Comparison of ENCODE assay signal across 20 cellular contexts in the genomic region with DNA sequence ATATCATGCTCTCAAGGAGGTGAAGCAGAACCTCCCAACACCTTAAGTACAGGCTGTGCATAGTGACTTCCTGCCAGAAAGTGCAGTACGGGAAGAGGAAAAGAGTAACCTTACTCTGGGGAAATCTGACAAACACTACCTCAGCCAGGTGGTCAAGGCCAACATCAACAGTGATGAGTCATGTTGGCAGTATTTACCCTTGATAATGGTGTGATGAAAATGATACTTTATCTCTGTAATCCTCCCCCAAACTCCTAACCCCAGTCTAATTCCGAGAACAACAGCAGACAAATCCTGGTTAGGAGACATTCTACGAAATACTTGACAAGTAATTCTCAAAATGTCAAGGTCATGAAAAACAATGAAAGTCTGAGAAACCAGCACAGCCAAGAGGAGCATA. TPM values are rescaled to one million over a fixed set of nuclear protein-coding genes. Genes with fewer than 3 reads are reported as not detected.
DNase-seq lines count a peak whose midpoint lies in the region; ATAC-seq, FAIRE-seq and TF ChIP-seq lines count a peak whose summit lies in the region.
"Had no signal": no experiment of that assay in that cellular context is flagged by ENCODE, and none has a peak within 500 bp of the region (broad histone marks: within the 10 kb centered on the region; RNA-seq: fewer than 3 reads in every experiment).

No MANE protein-coding gene starts in this region.

- H3K36me3 Mint-ChIP-seq in astrocyte (ENCODE audit: low read depth, unreplicated experiment): no peaks in the 10 kb centered on the region
- H3K36me3 Mint-ChIP-seq in activated CD4-positive, alpha-beta memory T cell treated with anti-CD3 and anti-CD28 coated beads for 36 hours: no peaks in the 10 kb centered on the region
- H3K36me3 Mint-ChIP-seq in CD14-positive monocyte: no peaks in the 10 kb centered on the region
- H3K36me3 Mint-ChIP-seq: activated naive CD4-positive, alpha-beta T cell treated with anti-CD3 and anti-CD28 coated beads, Interleukin-2, amount 50 U/mL, for 72 hours had no signal

- H2AFZ ChIP-seq in astrocyte (ENCODE audit: low read depth, low read length): no peak overlapping the region

- intact Hi-C loops in activated CD4-positive, alpha-beta memory T cell treated with anti-CD3 and anti-CD28 coated beads for 36 hours (cut with micrococcal nuclease): no loop called here
- intact Hi-C loops in CD14-positive monocyte (cut with micrococcal nuclease): no loop called here

- TF ChIP-seq RAD21 in A549 (conservative IDR thresholded peaks at IDR 0.05 in 1 of 2, IDR thresholded peaks at IDR 0.05 in 1 of 2): no peak

- POLR2A ChIA-PET in A549 (lab: Yijun Ruan, JAX): no interaction called here
- POLR2A ChIA-PET in activated CD4-positive, alpha-beta memory T cell treated with anti-CD3 and anti-CD28 coated beads for 36 hours (lab: Charles Lee): no interaction called here

- H3K27ac ChIP-seq in A549: no peak overlapping the region
- H3K27ac ChIP-seq in astrocyte (ENCODE audit: low read depth, low read length): no peak overlapping the region
- H3K27ac ChIP-seq: coronary artery, HL-60, prostate gland, uterus, VCaP had no signal

- H3K4me3 ChIP-seq in A549: no peak overlapping the region
- no peak overlapping the region for H3K4me3 ChIP-seq in astrocyte (ENCODE audit: insufficient read depth, low read depth, low read length)
- H3K4me3 ChIP-seq: coronary artery, prostate gland, uterus had no signal

- FAIRE-seq in A549 (lab: Jason Lieb, UNC) (peak; percentile 18), astrocyte (lab: Jason Lieb, UNC) (no peak)

- peak in 1 of 2 experiments; percentile 31 for DNase-seq in A549 (ENCODE audit: low read depth in 1 of 2, low spot score in 1 of 2)
- DNase-seq in M059J (ENCODE audit: low read depth): peak; percentile 14
- DNase-seq in astrocyte (ENCODE audit: low read depth): peak; percentile 68
- DNase-seq in islet precursor cell: peak; percentile 23
- DNase-seq in activated CD8-positive, alpha-beta memory T cell treated with anti-CD3 and anti-CD28 coated beads for 24 hours: no peak
- DNase-seq in activated CD4-positive, alpha-beta memory T cell treated with anti-CD3 and anti-CD28 coated beads for 36 hours: no peak
- no peak for DNase-seq in CD14-positive monocyte (ENCODE audit: low spot score)
- DNase-seq in UCSD-AML1 (lab: John Stamatoyannopoulos, UW; ENCODE audit: unreplicated experiment): no peak
- DNase-seq: GOT3; midbrain; MV-4-11; NCI-H82; stimulated activated CD4-positive, alpha-beta T cell treated with anti-CD3 and anti-CD28 coated beads, Interleukin-4, amount 100 ng/mL, for 1 hour; uterus had no signal

- CTCF ChIA-PET in A549 (lab: Yijun Ruan, JAX): no interaction called here
- CTCF ChIA-PET in activated CD4-positive, alpha-beta memory T cell treated with anti-CD3 and anti-CD28 coated beads for 36 hours (lab: Charles Lee): no interaction called here

- no peak for TF ChIP-seq EP300 in A549 (IDR thresholded peaks at IDR 0.05)

- no peaks in the 10 kb centered on the region for H3K27me3 ChIP-seq in astrocyte (ENCODE audit: insufficient read depth, low read length)
- H3K27me3 ChIP-seq: uterus had no signal

- no peak overlapping the region for H3K27ac Mint-ChIP-seq in astrocyte (ENCODE audit: unreplicated experiment)
- H3K27ac Mint-ChIP-seq in activated CD4-positive, alpha-beta memory T cell treated with anti-CD3 and anti-CD28 coated beads for 36 hours: no peak overlapping the region
- H3K27ac Mint-ChIP-seq in CD14-positive monocyte: no peak overlapping the region
- H3K27ac Mint-ChIP-seq: activated naive CD4-positive, alpha-beta T cell treated with anti-CD3 and anti-CD28 coated beads, Interleukin-2, amount 50 U/mL, for 72 hours; stimulated activated memory B cell treated with anti-CD40 and anti-IgM and Interleukin-4, amounts not matched to agents 10 μg/mL and 1 μg/mL and 100 μg/mL, for 72 hours had no signal

- no peaks in the 10 kb centered on the region for H3K36me3 ChIP-seq in astrocyte (ENCODE audit: insufficient read depth, low read length)
- H3K36me3 ChIP-seq: prostate gland, uterus had no signal

- no peak overlapping the region for H3K9ac ChIP-seq in astrocyte (ENCODE audit: low read length)

- peaks cover 7% of the 10 kb centered on the region; the same call in 2 of the 3 replicates for H3K4me1 ChIP-seq in A549
- H3K4me1 ChIP-seq in astrocyte (ENCODE audit: insufficient read depth, low read length): peaks cover 5% of the 10 kb centered on the region
- H3K4me1 ChIP-seq: prostate gland, uterus had no signal

- peak overlapping the region; percentile 6; the same call in 1 of the 3 replicates for H3K4me2 ChIP-seq in A549
- peak overlapping the region; percentile 7 for H3K4me2 ChIP-seq in astrocyte (ENCODE audit: low read length)

- no peaks in the 10 kb centered on the region for H3K79me2 ChIP-seq in astrocyte (ENCODE audit: insufficient read depth, low read length)

- no peaks in the 10 kb centered on the region for H4K20me1 ChIP-seq in astrocyte (ENCODE audit: insufficient read depth, low read length)

- no peak for TF ChIP-seq CTCF in A549 (IDR thresholded peaks at IDR 0.05)
- TF ChIP-seq CTCF in astrocyte (IDR thresholded peaks at IDR 0.05; ENCODE audit: insufficient read depth, low read depth, low read length): no peak
- no peak for TF ChIP-seq CTCF in CD14-positive monocyte (IDR thresholded peaks at IDR 0.05)

- peak in 1 of 2 experiments; percentile 49; a peak in 2 of 6 replicates for ATAC-seq in A549
- ATAC-seq: activated naive CD4-positive, alpha-beta T cell treated with anti-CD3 and anti-CD28 coated beads, Interleukin-2, amount 50 U/mL, for 72 hours; stimulated activated memory B cell treated with anti-CD40 and anti-IgM and Interleukin-4, amounts not matched to agents 10 μg/mL and 1 μg/mL and 100 μg/mL, for 72 hours had no signal

- no peak for TF ChIP-seq POLR2A in A549 (IDR thresholded peaks at IDR 0.05; ENCODE audit: low read length)

- H3K9me3 Mint-ChIP-seq in astrocyte (ENCODE audit: unreplicated experiment) (no peaks in the 10 kb centered on the region), CD14-positive monocyte (peaks cover 0 to 4% (median 0%) of the 10 kb centered on the region in 7 donors)
- no peaks in the 10 kb centered on the region for H3K9me3 Mint-ChIP-seq in activated CD4-positive, alpha-beta memory T cell treated with anti-CD3 and anti-CD28 coated beads for 36 hours
- H3K9me3 Mint-ChIP-seq: activated naive CD4-positive, alpha-beta T cell treated with anti-CD3 and anti-CD28 coated beads, Interleukin-2, amount 50 U/mL, for 72 hours; stimulated activated memory B cell treated with anti-CD40 and anti-IgM and Interleukin-4, amounts not matched to agents 10 μg/mL and 1 μg/mL and 100 μg/mL, for 72 hours had no signal

- H3K4me1 Mint-ChIP-seq in astrocyte (ENCODE audit: low read depth, unreplicated experiment) (no peaks in the 10 kb centered on the region), CD14-positive monocyte (no peaks in the 10 kb centered on the region)
- no peaks in the 10 kb centered on the region for H3K4me1 Mint-ChIP-seq in activated CD4-positive, alpha-beta memory T cell treated with anti-CD3 and anti-CD28 coated beads for 36 hours (ENCODE audit: low read depth)
- H3K4me1 Mint-ChIP-seq: stimulated activated memory B cell treated with anti-CD40 and anti-IgM and Interleukin-4, amounts not matched to agents 10 μg/mL and 1 μg/mL and 100 μg/mL, for 72 hours had no signal

- H3K4me3 Mint-ChIP-seq in astrocyte (ENCODE audit: unreplicated experiment): no peak overlapping the region
- H3K4me3 Mint-ChIP-seq in activated CD4-positive, alpha-beta memory T cell treated with anti-CD3 and anti-CD28 coated beads for 36 hours: no peak overlapping the region
- no peak overlapping the region for H3K4me3 Mint-ChIP-seq in CD14-positive monocyte
- H3K4me3 Mint-ChIP-seq: stimulated activated memory B cell treated with anti-CD40 and anti-IgM and Interleukin-4, amounts not matched to agents 10 μg/mL and 1 μg/mL and 100 μg/mL, for 72 hours had no signal

- no peaks in the 10 kb centered on the region for H3K9me3 ChIP-seq in A549
- no peaks in the 10 kb centered on the region for H3K9me3 ChIP-seq in astrocyte (ENCODE audit: insufficient read depth, low read depth, low read length)
- H3K9me3 ChIP-seq: prostate gland, uterus had no signal

- H3K27me3 Mint-ChIP-seq in astrocyte (ENCODE audit: low read depth, unreplicated experiment) (no peaks in the 10 kb centered on the region), CD14-positive monocyte (ENCODE audit: low read depth in 3 of 3) (peaks cover 2 to 7% (median 3%) of the 10 kb centered on the region in 3 donors)
- no peaks in the 10 kb centered on the region for H3K27me3 Mint-ChIP-seq in activated CD4-positive, alpha-beta memory T cell treated with anti-CD3 and anti-CD28 coated beads for 36 hours
- H3K27me3 Mint-ChIP-seq: stimulated activated memory B cell treated with anti-CD40 and anti-IgM and Interleukin-4, amounts not matched to agents 10 μg/mL and 1 μg/mL and 100 μg/mL, for 72 hours had no signal

- 54% methylated on average over 3 of the region's 3 CpGs for WGBS in A549 (ENCODE audit: missing lambda C conversion rate)

TF ChIP-seq in A549, 52 proteins besides CTCF, POLR2A, EP300 and RAD21 (continues in another document):
- TF ChIP-seq TP53 (CRISPR knock-in tag; IDR thresholded peaks at IDR 0.05): no peak
- TF ChIP-seq FOSL2 (IDR thresholded peaks at IDR 0.05): no peak
- TF ChIP-seq FOSL2 (CRISPR knock-in tag; IDR thresholded peaks at IDR 0.05): peak; percentile 58; the same call in 1 of the 2 replicates

RNA-seq across cellular contexts. Expression of a gene that starts 26.5 kb away (rescaled TPM):
- polyA plus RNA-seq in A549 (2011; rRNA removed): 2.7 and 3.3 TPM in 2 replicates
- 3.8 and 5.4 TPM in 2 replicates for polyA plus RNA-seq in A549 (2012; cell fraction: cytosol; rRNA removed)
- 9.0 and 11.5 TPM in 2 replicates for polyA plus RNA-seq in A549 (2012; cell fraction: nucleus; rRNA removed)
- 2.4 to 2.8 TPM (median 2.7 TPM) in 3 replicates for polyA plus RNA-seq in A549 (2017; fragmentation: RNase III; extraction: RNeasy Plus Mini Kit Qiagen cat#74134 plus additional on column Dnase treatment)
- polyA minus RNA-seq in A549 (2011; rRNA and poly(A)+ RNA removed): 5.3 and 6.3 TPM in 2 replicates
- 2.1 and 2.3 TPM in 2 replicates for total RNA-seq in M059J (2014; rRNA removed; shearing (Covaris generic))
- total RNA-seq in astrocyte: 1.1 and 1.6 TPM in 2 replicates
- total RNA-seq in activated CD4-positive, alpha-beta memory T cell treated with anti-CD3 and anti-CD28 coated beads for 36 hours: 1 to 10 TPM; 6.3 to 6.6 TPM
- under 1 TPM; 0.49 to 0.90 TPM for polyA plus RNA-seq in CD14-positive monocyte

RNA-seq across cellular contexts. Expression of a gene that starts 51.5 kb away (rescaled TPM):
- polyA plus RNA-seq in A549 (2011; rRNA removed): 146 and 155 TPM in 2 replicates
- polyA plus RNA-seq in A549 (2012; cell fraction: cytosol; rRNA removed): 84.5 and 89.8 TPM in 2 replicates
- polyA plus RNA-seq in A549 (2012; cell fraction: nucleus; rRNA removed): 39.9 and 74.5 TPM in 2 replicates
- polyA plus RNA-seq in A549 (2017; fragmentation: RNase III; extraction: RNeasy Plus Mini Kit Qiagen cat#74134 plus additional on column Dnase treatment): 111 to 117 TPM (median 113 TPM) in 3 replicates
- polyA minus RNA-seq in A549 (2011; rRNA and poly(A)+ RNA removed): 72.7 and 74.9 TPM in 2 replicates
- 93.2 and 94.8 TPM in 2 replicates for total RNA-seq in M059J (2014; rRNA removed; shearing (Covaris generic))
- total RNA-seq in astrocyte: 60.2 and 61.0 TPM in 2 replicates
- total RNA-seq in activated CD4-positive, alpha-beta memory T cell treated with anti-CD3 and anti-CD28 coated beads for 36 hours: 10 to 100 TPM; 69.3 to 73.0 TPM
- polyA plus RNA-seq in CD14-positive monocyte: 100 to 1,000 TPM; 358 to 375 TPM

Comparison
In these comparisons a context has a peak if more than half of its experiments do, and no peak if none do; other contexts are left out.
1. DNase-seq: peak in M059J (single experiment), astrocyte (single experiment) and islet precursor cell (single experiment); none in activated CD8-positive, alpha-beta memory T cell treated with anti-CD3 and anti-CD28 coated beads for 24 hours (single experiment), activated CD4-positive, alpha-beta memory T cell treated with anti-CD3 and anti-CD28 coated beads for 36 hours (single experiment), CD14-positive monocyte (single experiment) and UCSD-AML1 (single experiment).